In the genomic region with DNA sequence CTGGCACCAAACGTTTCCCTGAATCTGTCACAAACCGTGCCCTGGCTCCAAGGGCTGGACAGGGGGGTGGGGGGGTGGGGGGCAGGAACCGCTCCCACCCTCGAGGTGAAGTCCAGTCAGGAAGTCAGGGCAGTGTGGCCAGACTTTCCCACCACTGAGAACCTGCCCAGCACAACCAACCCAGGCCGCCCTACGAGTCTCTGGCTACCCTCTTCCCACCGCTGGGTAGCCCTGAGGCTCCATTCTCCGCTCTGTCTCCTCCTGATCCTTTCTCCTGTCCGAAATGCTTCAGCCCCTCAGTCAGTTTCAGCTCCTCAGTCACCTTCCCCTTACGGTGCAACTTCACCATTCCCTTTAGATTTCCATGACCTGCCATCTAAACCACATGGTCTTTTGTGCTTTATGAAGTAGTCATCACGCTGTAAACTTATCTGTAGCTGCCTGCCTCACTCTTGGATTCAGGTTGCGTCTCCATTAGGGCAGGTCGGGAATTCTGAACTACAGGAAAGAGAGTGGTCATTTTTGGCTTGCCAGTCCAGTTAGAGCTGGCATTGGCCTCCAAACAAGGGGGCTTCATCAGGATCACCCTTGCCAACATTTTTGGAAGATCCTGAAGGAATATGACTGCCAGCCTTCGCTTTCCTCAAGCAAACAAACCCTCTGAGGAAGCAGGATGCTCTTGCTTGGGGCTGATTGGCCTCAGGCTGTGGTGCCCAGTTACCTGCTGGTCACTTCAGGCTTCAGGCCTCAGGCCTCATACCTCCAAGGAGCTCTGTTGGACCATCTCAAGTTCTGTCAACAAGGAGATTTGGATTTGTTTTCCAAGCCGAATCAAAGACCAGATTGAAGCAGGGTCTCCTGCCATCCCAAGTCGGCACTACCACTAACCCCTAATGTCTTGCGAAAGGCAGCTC, we compare ENCODE assay signal across 8 cellular contexts. TPM values are rescaled to one million over a fixed set of nuclear protein-coding genes. Genes with fewer than 3 reads are reported as not detected.
A peak's percentile ranks its signal among the peaks of the same experiment; 100 is the strongest.
DNase-seq lines count a peak whose midpoint lies in the region; ATAC-seq and TF ChIP-seq lines count a peak whose summit lies in the region.

No MANE protein-coding gene starts in this region.

- DNase-seq in GM23338 (ENCODE audit: low spot score) (no peak), activated B cell treated with CpG ODN at 0.5 μM for 24 hours (no peak), left ventricle myocardium inferior (no peak), cerebellar cortex (ENCODE audit: low spot score) (no peak), D341Med (ENCODE audit: low spot score) (no peak)

- H3K27ac ChIP-seq in GM23338 (ENCODE audit: low read depth), result peak overlapping the region; percentile 94
- peak overlapping the region; percentile 92 for H3K27ac ChIP-seq in left ventricle myocardium inferior (replicated peaks)
- peak overlapping the region; percentile 74 to 98 (median 94) for H3K27ac ChIP-seq in skin epidermis

- peak overlapping the region; percentile 99 for H3K4me3 ChIP-seq in GM23338
- H3K4me3 ChIP-seq in left ventricle myocardium inferior, result peak overlapping the region; percentile 86
- H3K4me3 ChIP-seq in skin epidermis, result peak overlapping the region; percentile 70 to 95 (median 87)

- peak overlapping the region; percentile 89 for H2AFZ ChIP-seq in GM23338

- H3K27ac Mint-ChIP-seq in GM23338 (peak overlapping the region; percentile 99), activated B cell treated with CpG ODN at 0.5 μM for 24 hours (no peak overlapping the region)

- no peaks in the 10 kb centered on the region for H3K9me3 ChIP-seq in left ventricle myocardium inferior (replicated peaks)

- intact Hi-C loops in activated B cell treated with CpG ODN at 0.5 μM for 24 hours (cut with micrococcal nuclease) (loop anchor here (2.0 to 5.0 kb wide), 3 partner anchors 52 to 310 kb away; partner anchors contain the start of genes KIF24, NUDT2, UBAP1 and UBE2R2), left ventricle myocardium inferior (cut with micrococcal nuclease) (loop anchor here (10.0 kb wide), 1 partner anchor 128 kb away; no protein-coding TSS in a partner anchor)

- peaks cover 19% of the 10 kb centered on the region for H4K20me1 ChIP-seq in GM23338 (replicated peaks; ENCODE audit: insufficient read depth)

- ATAC-seq in GM23338, result peak; percentile 30
- ATAC-seq in activated B cell treated with CpG ODN at 0.5 μM for 24 hours (ENCODE audit: low read depth), result no peak
- ATAC-seq in GM18861 (IDR thresholded peaks at IDR 0.05; ENCODE audit: unreplicated experiment), result no peak
- no peak for ATAC-seq in HG02852 (IDR thresholded peaks at IDR 0.05; ENCODE audit: unreplicated experiment)

- H3K9me2 ChIP-seq in GM23338 (ENCODE audit: insufficient read depth), result no peaks in the 10 kb centered on the region

- peaks cover 10% of the 10 kb centered on the region for H3K4me1 ChIP-seq in GM23338 (ENCODE audit: insufficient read depth)
- peaks cover 50% of the 10 kb centered on the region for H3K4me1 ChIP-seq in left ventricle myocardium inferior

- H3K9me3 Mint-ChIP-seq in GM23338, result no peaks in the 10 kb centered on the region
- no peaks in the 10 kb centered on the region for H3K9me3 Mint-ChIP-seq in activated B cell treated with CpG ODN at 0.5 μM for 24 hours

- peaks cover 11% of the 10 kb centered on the region; the same call in 1 of the 2 replicates for H3F3A ChIP-seq in GM23338 (replicated peaks; ENCODE audit: low read depth)

- TF ChIP-seq CTCF in GM23338 (conservative IDR thresholded peaks at IDR 0.05; ENCODE audit: low read depth in 2 of 2), result no peak
- TF ChIP-seq CTCF in activated B cell treated with CpG ODN at 0.5 μM for 24 hours (IDR thresholded peaks at IDR 0.05), result no peak
- TF ChIP-seq CTCF in left ventricle myocardium inferior (IDR thresholded peaks at IDR 0.05; ENCODE audit: borderline replicate concordance), result no peak

- peaks cover 13% of the 10 kb centered on the region for H3K4me1 Mint-ChIP-seq in GM23338
- H3K4me1 Mint-ChIP-seq in activated B cell treated with CpG ODN at 0.5 μM for 24 hours, result peaks cover 49% of the 10 kb centered on the region

- H3K36me3 Mint-ChIP-seq in GM23338 (ENCODE audit: low read depth), result peaks cover 20% of the 10 kb centered on the region
- H3K36me3 Mint-ChIP-seq in activated B cell treated with CpG ODN at 0.5 μM for 24 hours (ENCODE audit: low read depth), result peaks cover 3% of the 10 kb centered on the region

- peak overlapping the region; percentile 100 for H3K4me3 Mint-ChIP-seq in GM23338
- peak overlapping the region; percentile 90 for H3K4me3 Mint-ChIP-seq in activated B cell treated with CpG ODN at 0.5 μM for 24 hours

- CTCF ChIA-PET in activated B cell treated with CpG ODN at 0.5 μM for 24 hours (lab: Charles Lee), result interaction anchor here (0.5 kb wide), 1 partner anchor 252 kb away, joined by 3 read pairs; no protein-coding TSS in a partner anchor

- H3K27me3 Mint-ChIP-seq in GM23338 (ENCODE audit: insufficient read depth, low read depth, poor library complexity) (peaks cover 8% of the 10 kb centered on the region), activated B cell treated with CpG ODN at 0.5 μM for 24 hours (peaks cover 41% of the 10 kb centered on the region)

- H3K4me2 ChIP-seq in GM23338, result peak overlapping the region; percentile 99

- H3K36me3 ChIP-seq in GM23338 (ENCODE audit: insufficient read depth) (peaks cover 9% of the 10 kb centered on the region; the same call in 1 of the 2 replicates), left ventricle myocardium inferior (peaks cover 22% of the 10 kb centered on the region)

- POLR2A ChIA-PET in activated B cell treated with CpG ODN at 0.5 μM for 24 hours (lab: Charles Lee), result interaction anchor here (1.2 kb wide), 1 partner anchor 51 kb away, joined by 3 read pairs; the partner anchor contains the start of gene UBAP1

- H3K27me3 ChIP-seq in GM23338 (ENCODE audit: insufficient read depth), result no peaks in the 10 kb centered on the region
- no peaks in the 10 kb centered on the region for H3K27me3 ChIP-seq in left ventricle myocardium inferior (ENCODE audit: low read depth)

- peaks cover 40% of the 10 kb centered on the region for H3K79me2 ChIP-seq in GM23338 (replicated peaks; ENCODE audit: insufficient read depth)

TF ChIP-seq in GM23338, 12 proteins besides CTCF, POLR2A, EP300 and RAD21:
- TF ChIP-seq NANOG (IDR thresholded peaks at IDR 0.05; ENCODE audit: borderline replicate concordance), result no peak
- no peak for TF ChIP-seq ETS1 (IDR thresholded peaks at IDR 0.05)
- TF ChIP-seq ZNF114 (CRISPR knock-in tag; IDR thresholded peaks at IDR 0.05), result no peak
- no peak for TF ChIP-seq EZH2 (IDR thresholded peaks at IDR 0.05; ENCODE audit: low read depth, unreplicated experiment)
- no peak for TF ChIP-seq EZH2phosphoT487 (IDR thresholded peaks at IDR 0.05; ENCODE audit: unreplicated experiment)

RNA-seq across cellular contexts. Expression of gene DCAF12, which starts 0.8 kb away (rescaled TPM):
- 20.7 and 27.5 TPM in 2 replicates for total RNA-seq in GM23338 (2014; rRNA removed; shearing (Covaris generic))
- polyA plus RNA-seq in GM23338 (2016; fragmentation: Nextera tagmentation; extraction: Ambion mirVana), result 8.9 and 9.5 TPM in 2 replicates
- total RNA-seq in activated B cell treated with CpG ODN at 0.5 μM for 24 hours (3.8 and 5.9 TPM in 2 replicates), left ventricle myocardium inferior (16.4 TPM)

RNA-seq across cellular contexts. Expression of gene UBAP1, which starts 51.6 kb away (rescaled TPM):
- 20.7 and 24.9 TPM in 2 replicates for total RNA-seq in GM23338 (2014; rRNA removed; shearing (Covaris generic))
- 16.8 and 17.4 TPM in 2 replicates for polyA plus RNA-seq in GM23338 (2016; fragmentation: Nextera tagmentation; extraction: Ambion mirVana)
- 28.3 and 30.6 TPM in 2 replicates for total RNA-seq in activated B cell treated with CpG ODN at 0.5 μM for 24 hours
- 37.6 TPM for total RNA-seq in left ventricle myocardium inferior
